In genomic region chr9:130024597-130024994, GRCh38 we compare ENCODE assay signal across 10 cellular contexts. TPM values are rescaled to one million over a fixed set of nuclear protein-coding genes. Genes with fewer than 3 reads are reported as not detected.
A peak's percentile ranks its signal among the peaks of the same experiment; 100 is the strongest.
DNase-seq lines count a peak whose midpoint lies in the region; ATAC-seq and TF ChIP-seq lines count a peak whose summit lies in the region.
"Had no signal": no experiment of that assay in that cellular context is flagged by ENCODE, and none has a peak within 500 bp of the region (broad histone marks: within the 10 kb centered on the region; RNA-seq: fewer than 3 reads in every experiment).

No MANE protein-coding gene starts in this region.

- ATAC-seq in HG02884 (IDR thresholded peaks at IDR 0.05; ENCODE audit: unreplicated experiment) = no peak

- no peak overlapping the region for H3K9ac ChIP-seq in rectal smooth muscle tissue (ENCODE audit: low read length)

- DNase-seq in Daoy (ENCODE audit: low read depth) (peak; percentile 68), LNCaP clone FGC (ENCODE audit: low read depth) (peak; percentile 93), astrocyte of the hippocampus (ENCODE audit: low read depth, low spot score) (peak; percentile 43), RPMI8226 (no peak), GM03348 (ENCODE audit: low spot score) (no peak)
- DNase-seq: DMS79, NCI-H82 had no signal

- no peak for TF ChIP-seq CTCF in LNCaP clone FGC (IDR thresholded peaks at IDR 0.05; ENCODE audit: control insufficient read depth, extremely low read depth, insufficient read depth)

- no peaks in the 10 kb centered on the region for H3K27me3 ChIP-seq in rectal smooth muscle tissue (ENCODE audit: control insufficient read depth, insufficient read depth, low read length)
- H3K27me3 ChIP-seq: cardiac muscle cell had no signal

- H3K4me1 ChIP-seq in rectal smooth muscle tissue (ENCODE audit: control insufficient read depth, insufficient read depth, low read length) = peaks cover 30% of the 10 kb centered on the region

- H3K36me3 ChIP-seq in rectal smooth muscle tissue (ENCODE audit: control insufficient read depth, insufficient read depth, low read length) = no peaks in the 10 kb centered on the region
- H3K36me3 ChIP-seq: cardiac muscle cell had no signal

- H3K4me3 ChIP-seq in LNCaP clone FGC (ENCODE audit: low read depth, low read length) (no peak overlapping the region), rectal smooth muscle tissue (ENCODE audit: low read length) (no peak overlapping the region)
- H3K4me3 ChIP-seq: cardiac muscle cell had no signal

- H3K27ac ChIP-seq in rectal smooth muscle tissue (ENCODE audit: low read depth, low read length) = peak overlapping the region; percentile 11

RNA-seq across cellular contexts. Expression of gene FNBP1, which starts 18.4 kb away (rescaled TPM):
- total RNA-seq in Daoy (2014; rRNA removed; shearing (Covaris generic)) = 15.8 and 18.2 TPM in 2 replicates

RNA-seq across cellular contexts. Expression of gene GPR107, which starts 29.1 kb away (rescaled TPM):
- total RNA-seq in Daoy (2014; rRNA removed; shearing (Covaris generic)) = 16.6 and 19.9 TPM in 2 replicates

Comparison
In these comparisons a context has a peak if more than half of its experiments do, and no peak if none do; other contexts are left out.
1. DNase-seq: peak in Daoy (single experiment), LNCaP clone FGC (single experiment) and astrocyte of the hippocampus (single experiment); none in RPMI8226 (single experiment) and GM03348 (single experiment).